Comparison of ENCODE assay signal across 8 cellular contexts in the genomic region with DNA sequence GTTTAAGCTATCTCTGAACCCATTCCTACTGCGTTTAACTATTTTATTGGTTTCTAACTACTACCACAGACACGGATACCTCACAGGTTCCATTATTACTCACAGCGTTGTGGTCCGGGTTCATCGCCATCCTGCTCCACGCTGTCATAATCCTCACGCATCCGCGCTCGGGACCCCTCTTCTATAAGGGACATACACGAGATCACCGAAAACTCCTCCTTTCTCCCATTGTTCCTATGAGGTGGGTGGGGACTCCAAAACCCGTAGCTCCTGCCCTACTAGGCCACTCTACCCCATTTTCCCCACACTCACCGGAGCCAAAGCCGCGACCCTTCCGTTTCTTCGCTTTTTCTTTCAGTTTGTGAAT. TPM values are rescaled to one million over a fixed set of nuclear protein-coding genes. Genes with fewer than 3 reads are reported as not detected.
DNase-seq lines count a peak whose midpoint lies in the region; ATAC-seq lines count a peak whose summit lies in the region.

No MANE protein-coding gene starts in this region.

- no peaks in the 10 kb centered on the region for H3K9me3 Mint-ChIP-seq in activated T-helper 2 cell treated with anti-CD3 and anti-CD28 coated beads, Interferon-gamma antibody, Interleukin-2, Interleukin-4, amounts not matched to agents 10 μg/mL and 5 μg/mL and 100 μg/mL, durations not matched to agents 14 hours and 24 hours and 36 hours

- H3K4me3 ChIP-seq in H7 (ENCODE audit: insufficient read depth, low read depth, low read length) (peak overlapping the region; percentile 76), SK-N-MC (peak overlapping the region; percentile 100), endocrine pancreas (ENCODE audit: control insufficient read depth, insufficient read depth, low read length) (peak overlapping the region; percentile 93)

- no peak for DNase-seq in H7
- no peak for DNase-seq in SK-N-MC (ENCODE audit: low read depth, low spot score)
- DNase-seq in retina, result peak; percentile 23
- DNase-seq in C1 segment of cervical spinal cord (lab: John Stamatoyannopoulos, UW), result no peak
- DNase-seq in activated T-helper 2 cell treated with anti-CD3 and anti-CD28 coated beads, Interferon-gamma antibody, Interleukin-2, Interleukin-4, amounts not matched to agents 10 μg/mL and 5 μg/mL and 100 μg/mL, durations not matched to agents 14 hours and 24 hours and 36 hours (ENCODE audit: low spot score), result no peak
- DNase-seq in A172 (ENCODE audit: low spot score), result no peak

- no peaks in the 10 kb centered on the region for H3K27me3 Mint-ChIP-seq in activated T-helper 2 cell treated with anti-CD3 and anti-CD28 coated beads, Interferon-gamma antibody, Interleukin-2, Interleukin-4, amounts not matched to agents 10 μg/mL and 5 μg/mL and 100 μg/mL, durations not matched to agents 14 hours and 24 hours and 36 hours (ENCODE audit: low read depth)

- H3K9ac ChIP-seq in SK-N-MC (ENCODE audit: insufficient read length) (peak overlapping the region; percentile 100), endocrine pancreas (ENCODE audit: control insufficient read depth, insufficient read depth, low read length) (peak overlapping the region; percentile 90)

- ATAC-seq in HG02840 (IDR thresholded peaks at IDR 0.05; ENCODE audit: low FRiP score, unreplicated experiment), result no peak

- intact Hi-C loops in activated T-helper 2 cell treated with anti-CD3 and anti-CD28 coated beads, Interferon-gamma antibody, Interleukin-2, Interleukin-4, amounts not matched to agents 10 μg/mL and 5 μg/mL and 100 μg/mL, durations not matched to agents 14 hours and 24 hours and 36 hours (cut with micrococcal nuclease), result loop anchor here (1.0 kb wide), 3 partner anchors 7 to 53 kb away; no protein-coding TSS in a partner anchor

- peaks cover 18% of the 10 kb centered on the region for H3K36me3 Mint-ChIP-seq in activated T-helper 2 cell treated with anti-CD3 and anti-CD28 coated beads, Interferon-gamma antibody, Interleukin-2, Interleukin-4, amounts not matched to agents 10 μg/mL and 5 μg/mL and 100 μg/mL, durations not matched to agents 14 hours and 24 hours and 36 hours (ENCODE audit: low read depth)

- no peak overlapping the region for H3K4me3 Mint-ChIP-seq in activated T-helper 2 cell treated with anti-CD3 and anti-CD28 coated beads, Interferon-gamma antibody, Interleukin-2, Interleukin-4, amounts not matched to agents 10 μg/mL and 5 μg/mL and 100 μg/mL, durations not matched to agents 14 hours and 24 hours and 36 hours (ENCODE audit: low read depth)

- H3K36me3 ChIP-seq in H7 (replicated peaks; ENCODE audit: control insufficient read depth, insufficient read depth, low read length), result peaks cover 9% of the 10 kb centered on the region
- peaks cover 21% of the 10 kb centered on the region for H3K36me3 ChIP-seq in SK-N-MC (ENCODE audit: insufficient read depth, low read length)
- no peaks in the 10 kb centered on the region for H3K36me3 ChIP-seq in endocrine pancreas (ENCODE audit: control insufficient read depth, insufficient read depth, low read length)

- peak overlapping the region; percentile 89 for H3K27ac ChIP-seq in SK-N-MC

- H3K9me3 ChIP-seq in SK-N-MC (ENCODE audit: low read depth, low read length) (no peaks in the 10 kb centered on the region), endocrine pancreas (ENCODE audit: control insufficient read depth, low read length) (no peaks in the 10 kb centered on the region)

- H3K4me1 Mint-ChIP-seq in activated T-helper 2 cell treated with anti-CD3 and anti-CD28 coated beads, Interferon-gamma antibody, Interleukin-2, Interleukin-4, amounts not matched to agents 10 μg/mL and 5 μg/mL and 100 μg/mL, durations not matched to agents 14 hours and 24 hours and 36 hours (ENCODE audit: low read depth), result peaks cover 13% of the 10 kb centered on the region

- H3K27ac Mint-ChIP-seq in activated T-helper 2 cell treated with anti-CD3 and anti-CD28 coated beads, Interferon-gamma antibody, Interleukin-2, Interleukin-4, amounts not matched to agents 10 μg/mL and 5 μg/mL and 100 μg/mL, durations not matched to agents 14 hours and 24 hours and 36 hours, result no peak overlapping the region

- H3K4me1 ChIP-seq in endocrine pancreas (ENCODE audit: control insufficient read depth, insufficient read depth, low read length), result no peaks in the 10 kb centered on the region

- H3K27me3 ChIP-seq in H7 (ENCODE audit: control insufficient read depth, insufficient read depth, low read length) (no peaks in the 10 kb centered on the region), endocrine pancreas (ENCODE audit: control insufficient read depth, insufficient read depth, low read length) (no peaks in the 10 kb centered on the region)

RNA-seq across cellular contexts. Expression of gene RBM8A, which starts 0.6 kb away (rescaled TPM):
- 181 and 214 TPM in 2 replicates for total RNA-seq in H7 (2014; rRNA removed; shearing (Covaris generic))
- 270 and 287 TPM in 2 replicates for total RNA-seq in activated T-helper 2 cell treated with anti-CD3 and anti-CD28 coated beads, Interferon-gamma antibody, Interleukin-2, Interleukin-4, amounts not matched to agents 10 μg/mL and 5 μg/mL and 100 μg/mL, durations not matched to agents 14 hours and 24 hours and 36 hours
- 461 and 485 TPM in 2 replicates for total RNA-seq in A172 (2014; rRNA removed; shearing (Covaris generic))

RNA-seq across cellular contexts. Expression of gene PEX11B, which starts 8.2 kb away (rescaled TPM):
- 22.9 and 28.0 TPM in 2 replicates for total RNA-seq in H7 (2014; rRNA removed; shearing (Covaris generic))
- total RNA-seq in activated T-helper 2 cell treated with anti-CD3 and anti-CD28 coated beads, Interferon-gamma antibody, Interleukin-2, Interleukin-4, amounts not matched to agents 10 μg/mL and 5 μg/mL and 100 μg/mL, durations not matched to agents 14 hours and 24 hours and 36 hours, result 22.1 and 23.4 TPM in 2 replicates
- 40.8 and 41.8 TPM in 2 replicates for total RNA-seq in A172 (2014; rRNA removed; shearing (Covaris generic))

RNA-seq across cellular contexts. Expression of gene ITGA10, which starts 16.8 kb away (rescaled TPM):
- 0.10 and 0.22 TPM in 2 replicates for total RNA-seq in H7 (2014; rRNA removed; shearing (Covaris generic))
- 0.89 and 1.1 TPM in 2 replicates for total RNA-seq in activated T-helper 2 cell treated with anti-CD3 and anti-CD28 coated beads, Interferon-gamma antibody, Interleukin-2, Interleukin-4, amounts not matched to agents 10 μg/mL and 5 μg/mL and 100 μg/mL, durations not matched to agents 14 hours and 24 hours and 36 hours
- 0.36 and 0.67 TPM in 2 replicates for total RNA-seq in A172 (2014; rRNA removed; shearing (Covaris generic))

RNA-seq across cellular contexts. Expression of gene LIX1L, which starts 31.1 kb away (rescaled TPM):
- 23.0 and 24.3 TPM in 2 replicates for total RNA-seq in H7 (2014; rRNA removed; shearing (Covaris generic))
- total RNA-seq in activated T-helper 2 cell treated with anti-CD3 and anti-CD28 coated beads, Interferon-gamma antibody, Interleukin-2, Interleukin-4, amounts not matched to agents 10 μg/mL and 5 μg/mL and 100 μg/mL, durations not matched to agents 14 hours and 24 hours and 36 hours, result 38.1 and 39.4 TPM in 2 replicates
- total RNA-seq in A172 (2014; rRNA removed; shearing (Covaris generic)), result 33.9 and 34.6 TPM in 2 replicates

RNA-seq across cellular contexts. Expression of gene ANKRD34A, which starts 37.7 kb away (rescaled TPM):
- total RNA-seq in H7 (2014; rRNA removed; shearing (Covaris generic)), result 0.52 and 0.62 TPM in 2 replicates
- total RNA-seq in activated T-helper 2 cell treated with anti-CD3 and anti-CD28 coated beads, Interferon-gamma antibody, Interleukin-2, Interleukin-4, amounts not matched to agents 10 μg/mL and 5 μg/mL and 100 μg/mL, durations not matched to agents 14 hours and 24 hours and 36 hours, result 4.1 TPM in 2 replicates
- 2.4 and 2.5 TPM in 2 replicates for total RNA-seq in A172 (2014; rRNA removed; shearing (Covaris generic))
